Comparison of ENCODE assay signal across 15 cellular contexts in the genomic region with DNA sequence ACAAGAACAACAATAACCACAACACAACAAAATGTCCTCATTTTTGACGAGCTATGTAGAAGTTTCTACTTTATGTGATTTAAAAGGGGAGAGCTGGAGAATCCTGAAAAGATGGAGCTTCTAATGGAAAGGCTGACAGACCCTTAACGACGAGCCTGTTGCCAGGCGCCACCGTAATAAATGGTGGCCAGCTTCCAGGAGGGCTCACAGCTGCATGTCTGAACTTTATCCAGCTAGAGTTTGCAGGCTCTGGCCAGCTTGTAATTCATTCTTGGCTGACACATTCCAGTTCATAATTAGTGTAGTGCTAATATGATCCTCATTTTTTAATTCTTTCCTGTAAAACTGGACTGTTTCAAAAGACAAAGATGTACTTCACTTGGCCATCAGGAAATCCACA.
A peak's percentile ranks its signal among the peaks of the same experiment; 100 is the strongest.
DNase-seq lines count a peak whose midpoint lies in the region; ATAC-seq, FAIRE-seq and TF ChIP-seq lines count a peak whose summit lies in the region.
"Had no signal": no experiment of that assay in that cellular context is flagged by ENCODE, and none has a peak within 500 bp of the region (broad histone marks: within the 10 kb centered on the region; RNA-seq: fewer than 3 reads in every experiment).

No MANE protein-coding gene starts in this region.

- H3K4me1 Mint-ChIP-seq in astrocyte (ENCODE audit: low read depth, unreplicated experiment) = peaks cover 2% of the 10 kb centered on the region

- WGBS in heart right ventricle, 2 donors = 11 to 13% methylated on average over 5 of the region's 5 CpGs

- no peaks in the 10 kb centered on the region for H3K79me2 ChIP-seq in astrocyte (ENCODE audit: insufficient read depth, low read length)

- H3K4me3 Mint-ChIP-seq in astrocyte (ENCODE audit: unreplicated experiment) = no peak overlapping the region

- H3K27me3 ChIP-seq in astrocyte (ENCODE audit: insufficient read depth, low read length) (no peaks in the 10 kb centered on the region), heart right ventricle (no peaks in the 10 kb centered on the region)
- H3K27me3 ChIP-seq: cardiac muscle cell, SJSA1 had no signal

- no peak overlapping the region for H3K27ac Mint-ChIP-seq in astrocyte (ENCODE audit: unreplicated experiment)

- intact Hi-C loops in heart right ventricle (cut with DNase I) = no loop called here

- DNase-seq in AG20443 (ENCODE audit: low spot score) = peak; percentile 83
- DNase-seq in astrocyte (ENCODE audit: low read depth) = peak; percentile 75
- DNase-seq in heart right ventricle = peak; percentile 64 to 75
- peak; percentile 75 for DNase-seq in pons (ENCODE audit: low spot score)
- DNase-seq in epidermal melanocyte (ENCODE audit: insufficient read length, low spot score) = no peak
- no peak for DNase-seq in cerebellum (ENCODE audit: low spot score)
- no peak for DNase-seq in NCI-H2171 (lab: John Stamatoyannopoulos, UW)
- DNase-seq: activated T-cell treated with anti-CD3 and anti-CD28 coated beads, Interleukin-2, amount 50 U/mL, for 1 hour; NCI-H510A treated with DMSO at 0.1 percent for 48 hours; WERI-Rb-1 had no signal

- no peaks in the 10 kb centered on the region for H3K27me3 Mint-ChIP-seq in astrocyte (ENCODE audit: low read depth, unreplicated experiment)

- TF ChIP-seq CTCF in astrocyte (IDR thresholded peaks at IDR 0.05; ENCODE audit: insufficient read depth, low read depth, low read length) (no peak), heart right ventricle (IDR thresholded peaks at IDR 0.05) (no peak)

- H3K4me1 ChIP-seq in astrocyte (ENCODE audit: insufficient read depth, low read length) (peaks cover 4% of the 10 kb centered on the region), heart right ventricle (peaks cover 3 to 34% (median 15%) of the 10 kb centered on the region in 9 donors)
- H3K4me1 ChIP-seq: SJSA1 had no signal

- H3K9ac ChIP-seq in astrocyte (ENCODE audit: low read length) = no peak overlapping the region

- H3K4me2 ChIP-seq in astrocyte (ENCODE audit: low read length) = no peak overlapping the region

- H4K20me1 ChIP-seq in astrocyte (ENCODE audit: insufficient read depth, low read length) = no peaks in the 10 kb centered on the region

- H2AFZ ChIP-seq in astrocyte (ENCODE audit: low read depth, low read length) = no peak overlapping the region

- no peak for FAIRE-seq in astrocyte (lab: Jason Lieb, UNC)

- ATAC-seq in heart right ventricle (peak; percentile 59 to 92 (median 90)), HG02588 (IDR thresholded peaks at IDR 0.05; ENCODE audit: unreplicated experiment) (no peak)

- H3K9me3 Mint-ChIP-seq in astrocyte (ENCODE audit: unreplicated experiment) = peaks cover 7% of the 10 kb centered on the region

- H3K36me3 ChIP-seq in astrocyte (ENCODE audit: insufficient read depth, low read length) (no peaks in the 10 kb centered on the region), heart right ventricle (no peaks in the 10 kb centered on the region)
- H3K36me3 ChIP-seq: cardiac muscle cell, SJSA1, WERI-Rb-1 had no signal

- H3K36me3 Mint-ChIP-seq in astrocyte (ENCODE audit: low read depth, unreplicated experiment) = no peaks in the 10 kb centered on the region

- H3K9me3 ChIP-seq in astrocyte (ENCODE audit: insufficient read depth, low read depth, low read length) = no peaks in the 10 kb centered on the region
- no peaks in the 10 kb centered on the region for H3K9me3 ChIP-seq in heart right ventricle
- H3K9me3 ChIP-seq: SJSA1 had no signal

- H3K4me3 ChIP-seq in astrocyte (ENCODE audit: insufficient read depth, low read depth, low read length) (no peak overlapping the region), heart right ventricle (no peak overlapping the region)
- H3K4me3 ChIP-seq: cardiac muscle cell, lung, SJSA1 had no signal

- H3K27ac ChIP-seq in astrocyte (ENCODE audit: low read depth, low read length) (no peak overlapping the region), heart right ventricle (peak overlapping the region in 4 of 10 donors; percentile 18 to 57 (median 26))
- H3K27ac ChIP-seq: cardiac muscle cell, HL-60, SJSA1, WERI-Rb-1 had no signal

Comparison
In these comparisons a context has a peak if more than half of its experiments do, and no peak if none do; other contexts are left out.
1. DNase-seq: peak in AG20443 (single experiment), astrocyte (single experiment), heart right ventricle (2 of 2) and pons (single experiment); none in epidermal melanocyte (single experiment), cerebellum (single experiment) and NCI-H2171 (single experiment).